Comparison of ENCODE assay signal across 8 cellular contexts in the genomic region with DNA sequence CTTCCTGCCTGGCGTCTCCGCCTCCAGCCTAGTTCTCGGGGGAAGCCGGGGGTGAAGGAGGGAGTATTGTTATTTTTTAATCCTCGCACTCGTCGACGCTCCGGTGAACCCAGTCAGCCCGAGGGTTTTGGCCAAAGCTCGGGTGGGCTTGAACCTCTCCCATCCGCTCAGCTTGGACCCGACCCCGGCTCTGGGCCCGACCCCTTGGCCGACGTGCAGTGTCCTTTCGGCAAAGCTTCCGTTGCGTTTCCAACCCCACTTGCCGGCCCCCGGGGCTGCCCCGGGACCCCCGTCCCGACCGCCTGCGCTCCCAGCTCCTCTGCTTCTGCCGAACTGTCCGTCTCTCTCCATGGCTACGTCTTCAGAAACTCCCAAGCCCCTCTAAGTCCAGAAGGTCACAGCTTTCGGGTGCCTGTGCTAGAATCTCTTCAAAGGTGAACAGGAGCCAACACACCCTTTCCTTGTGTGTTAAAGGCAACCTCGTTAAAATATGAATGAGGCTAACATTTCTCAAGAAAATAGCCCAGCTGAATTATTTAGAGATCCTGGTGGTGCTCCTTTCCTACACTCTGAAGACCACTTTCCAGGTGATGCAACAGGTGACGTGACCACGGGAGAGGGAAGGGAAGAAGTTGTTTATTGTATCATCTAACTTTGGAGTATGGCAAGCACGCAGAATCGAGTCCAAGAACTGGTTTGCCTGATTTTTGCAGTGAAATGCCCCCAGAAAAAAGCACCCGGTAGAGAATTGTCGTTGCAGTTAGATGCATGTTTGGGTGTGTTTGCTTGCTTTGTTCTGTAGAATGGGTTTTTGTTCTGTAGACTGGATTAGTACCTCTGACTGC. TPM values are rescaled to one million over a fixed set of nuclear protein-coding genes. Genes with fewer than 3 reads are reported as not detected.
A peak's percentile ranks its signal among the peaks of the same experiment; 100 is the strongest.
DNase-seq lines count a peak whose midpoint lies in the region; ATAC-seq and TF ChIP-seq lines count a peak whose summit lies in the region.

No MANE protein-coding gene starts in this region.

- H3K27ac ChIP-seq in MM.1S (ENCODE audit: low read length): peak overlapping the region; percentile 53; the same call in 1 of the 2 replicates

- H4K20me1 ChIP-seq in MM.1S (ENCODE audit: insufficient read depth, low read length): no peaks in the 10 kb centered on the region

- no peaks in the 10 kb centered on the region for H3K9me2 ChIP-seq in MM.1S (replicated peaks; ENCODE audit: insufficient read depth, low read length)

- no peaks in the 10 kb centered on the region for H3K27me3 ChIP-seq in MM.1S (replicated peaks; ENCODE audit: insufficient read depth, low read length)
- H3K27me3 ChIP-seq in mononuclear cell (ENCODE audit: insufficient read depth, low read length): no peaks in the 10 kb centered on the region

- no peaks in the 10 kb centered on the region for H3K9me3 ChIP-seq in MM.1S (replicated peaks; ENCODE audit: insufficient read depth, low read length)
- H3K9me3 ChIP-seq in mononuclear cell (ENCODE audit: low read depth, low read length): no peaks in the 10 kb centered on the region

- peaks cover 55% of the 10 kb centered on the region for H3K79me2 ChIP-seq in MM.1S (ENCODE audit: low read length)

- H3K4me2 ChIP-seq in MM.1S (ENCODE audit: low read depth, low read length): peak overlapping the region; percentile 79

- no peaks in the 10 kb centered on the region for H3K36me3 ChIP-seq in MM.1S (replicated peaks; ENCODE audit: insufficient read depth, low read length)

- peak overlapping the region; percentile 72 for H3K9ac ChIP-seq in MM.1S (ENCODE audit: low read length)

- TF ChIP-seq CTCF in GM12864 (IDR thresholded peaks at IDR 0.05; ENCODE audit: low read depth, low read length, missing control alignments): no peak
- no peak for TF ChIP-seq CTCF in MM.1S (IDR thresholded peaks at IDR 0.05; ENCODE audit: low read length)
- TF ChIP-seq CTCF in choroid plexus epithelial cell (conservative IDR thresholded peaks at IDR 0.05; ENCODE audit: low read depth, low read length): no peak

- peak overlapping the region; percentile 73 for H3K4me3 ChIP-seq in GM12864 (ENCODE audit: low read depth, low read length)
- H3K4me3 ChIP-seq in MM.1S (ENCODE audit: low read length): peak overlapping the region; percentile 72
- peak overlapping the region; percentile 89 for H3K4me3 ChIP-seq in choroid plexus epithelial cell (ENCODE audit: low read depth, low read length)
- peak overlapping the region; percentile 77 for H3K4me3 ChIP-seq in mononuclear cell (ENCODE audit: low read length)

- no peaks in the 10 kb centered on the region for H3F3A ChIP-seq in MM.1S (ENCODE audit: insufficient read depth, low read length)

- peak overlapping the region; percentile 63 for H2AFZ ChIP-seq in MM.1S (ENCODE audit: low read length)

- H3K4me1 ChIP-seq in MM.1S (ENCODE audit: low read length) (peaks cover 19% of the 10 kb centered on the region), mononuclear cell (ENCODE audit: insufficient read depth, low read length) (peaks cover 23% of the 10 kb centered on the region)

- DNase-seq in GM12864 (ENCODE audit: low read depth) (no peak), MM.1S (peak; percentile 9), choroid plexus epithelial cell (ENCODE audit: low read depth) (peak; percentile 33), OCI-M2 (lab: John Stamatoyannopoulos, UW; ENCODE audit: unreplicated experiment) (no peak), GM19240 (ENCODE audit: insufficient read length, low spot score) (no peak)

- ATAC-seq in GM21786 (IDR thresholded peaks at IDR 0.05; ENCODE audit: unreplicated experiment) (no peak), GM18861 (IDR thresholded peaks at IDR 0.05; ENCODE audit: unreplicated experiment) (no peak)

RNA-seq across cellular contexts. Expression of a gene that starts 0.7 kb away (rescaled TPM):
- 22.1 TPM for total RNA-seq in mononuclear cell

Comparison
In these comparisons a context has a peak if more than half of its experiments do, and no peak if none do; other contexts are left out.
1. DNase-seq: peak in MM.1S (single experiment) and choroid plexus epithelial cell (single experiment); none in GM12864 (single experiment), OCI-M2 (single experiment) and GM19240 (single experiment).
2. Peak in every context shown above with its lines, with median percentiles within 50 percentile points of each other: H3K4me3 ChIP-seq.